28 cellular contexts compared by ENCODE assay signal in the genomic region with DNA sequence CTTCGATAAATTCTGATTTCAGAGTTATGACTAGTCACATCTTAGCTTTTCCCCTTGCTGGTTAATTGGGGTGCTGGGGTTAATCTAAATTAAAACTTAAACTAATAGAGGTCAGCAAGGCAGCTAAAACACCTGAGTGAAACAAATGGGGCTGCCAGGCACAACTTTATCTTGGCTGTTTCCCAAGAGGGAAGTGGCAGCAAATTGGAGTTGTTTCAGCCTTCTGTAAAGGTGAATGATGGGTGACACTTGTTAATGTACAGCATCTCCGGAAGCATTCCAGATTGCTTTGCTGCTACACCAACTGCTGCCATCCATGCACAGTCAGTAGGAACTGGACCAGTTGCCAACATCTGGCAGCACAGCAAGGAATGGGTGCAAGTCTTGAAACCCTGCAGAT. TPM values are rescaled to one million over a fixed set of nuclear protein-coding genes. Genes with fewer than 3 reads are reported as not detected.
"Had no signal": no experiment of that assay in that cellular context is flagged by ENCODE, and none has a peak within 500 bp of the region (broad histone marks: within the 10 kb centered on the region; RNA-seq: fewer than 3 reads in every experiment).

No MANE protein-coding gene starts in this region.

- H3K4me3 Mint-ChIP-seq: activated naive CD8-positive, alpha-beta T cell treated with anti-CD3 and anti-CD28 coated beads for 36 hours; activated T-cell treated with anti-CD3 and anti-CD28 coated beads, Interleukin-2, amount 50 U/mL, for 4 hours; memory B cell; nephron had no signal

- DNase-seq: activated CD4-positive, alpha-beta T cell treated with anti-CD3 and anti-CD28 coated beads for 4 hours; activated CD4-positive, alpha-beta T cell treated with anti-CD3 and anti-CD28 coated beads, Interleukin-2, amount 50 U/mL, for 48 hours; activated CD4-positive, CD25-positive, alpha-beta regulatory T cell; activated CD8-positive, alpha-beta memory T cell treated with anti-CD3 and anti-CD28 coated beads, Interleukin-2, amount 50 U/mL, for 48 hours; activated naive CD4-positive, alpha-beta T cell; activated naive CD8-positive, alpha-beta T cell treated with anti-CD3 and anti-CD28 coated beads for 36 hours; activated T-cell treated with anti-CD3 and anti-CD28 coated beads, Interleukin-2, amount 50 U/mL, for 4 hours; central memory CD4-positive, alpha-beta T cell; effector memory CD4-positive, alpha-beta T cell; foreskin keratinocyte; kidney; left lung; psoas muscle; right cardiac atrium; stimulated activated CD4-positive, alpha-beta T cell treated with anti-CD3 and anti-CD28 coated beads, Interleukin-12 subunit alpha, Interleukin-12 subunit beta, amount 100 ng/mL, for 4 hours; stimulated activated CD4-positive, alpha-beta T cell treated with anti-CD3 and anti-CD28 coated beads, Interleukin-4, amount 100 ng/mL, for 4 hours; stimulated activated naive CD8-positive, alpha-beta T cell treated with anti-CD3 and anti-CD28 coated beads, Interleukin-15, Interleukin-2, amounts not matched to agents 100 U/mL and 50 U/mL, for 24 hours; T-helper 9 cell; tibial artery had no signal

- H3K9me3 Mint-ChIP-seq: activated naive CD8-positive, alpha-beta T cell treated with anti-CD3 and anti-CD28 coated beads for 36 hours; memory B cell had no signal

- H3K27me3 Mint-ChIP-seq: activated naive CD8-positive, alpha-beta T cell treated with anti-CD3 and anti-CD28 coated beads for 36 hours; memory B cell had no signal

- H3K27ac Mint-ChIP-seq: activated naive CD8-positive, alpha-beta T cell treated with anti-CD3 and anti-CD28 coated beads for 36 hours; activated T-helper 2 cell treated with anti-CD3 and anti-CD28 coated beads, Interferon-gamma antibody, Interleukin-2, Interleukin-4, amounts not matched to agents 10 μg/mL and 5 μg/mL and 100 μg/mL, durations not matched to agents 14 hours and 24 hours and 36 hours; memory B cell; nephron had no signal

- FAIRE-seq: astrocyte, colon, kidney, pancreas had no signal

- ATAC-seq: activated T-cell treated with anti-CD3 and anti-CD28 coated beads, Interleukin-2, amount 50 U/mL, for 4 hours; foreskin keratinocyte; left lung; psoas muscle; right cardiac atrium; stimulated activated naive CD8-positive, alpha-beta T cell treated with anti-CD3 and anti-CD28 coated beads, Interleukin-15, Interleukin-2, amounts not matched to agents 100 U/mL and 50 U/mL, for 24 hours had no signal

RNA-seq across cellular contexts. Expression of a gene that starts 55.4 kb away (rescaled TPM):
- total RNA-seq: activated T-cell treated with anti-CD3 and anti-CD28 coated beads, Interleukin-2, amount 50 U/mL, for 4 hours; dermis microvascular lymphatic vessel endothelial cell; foreskin keratinocyte; left lung; myocyte; pancreas; psoas muscle; right cardiac atrium; skeletal muscle tissue had no signal
